25 cellular contexts compared by ENCODE assay signal in the genomic region with DNA sequence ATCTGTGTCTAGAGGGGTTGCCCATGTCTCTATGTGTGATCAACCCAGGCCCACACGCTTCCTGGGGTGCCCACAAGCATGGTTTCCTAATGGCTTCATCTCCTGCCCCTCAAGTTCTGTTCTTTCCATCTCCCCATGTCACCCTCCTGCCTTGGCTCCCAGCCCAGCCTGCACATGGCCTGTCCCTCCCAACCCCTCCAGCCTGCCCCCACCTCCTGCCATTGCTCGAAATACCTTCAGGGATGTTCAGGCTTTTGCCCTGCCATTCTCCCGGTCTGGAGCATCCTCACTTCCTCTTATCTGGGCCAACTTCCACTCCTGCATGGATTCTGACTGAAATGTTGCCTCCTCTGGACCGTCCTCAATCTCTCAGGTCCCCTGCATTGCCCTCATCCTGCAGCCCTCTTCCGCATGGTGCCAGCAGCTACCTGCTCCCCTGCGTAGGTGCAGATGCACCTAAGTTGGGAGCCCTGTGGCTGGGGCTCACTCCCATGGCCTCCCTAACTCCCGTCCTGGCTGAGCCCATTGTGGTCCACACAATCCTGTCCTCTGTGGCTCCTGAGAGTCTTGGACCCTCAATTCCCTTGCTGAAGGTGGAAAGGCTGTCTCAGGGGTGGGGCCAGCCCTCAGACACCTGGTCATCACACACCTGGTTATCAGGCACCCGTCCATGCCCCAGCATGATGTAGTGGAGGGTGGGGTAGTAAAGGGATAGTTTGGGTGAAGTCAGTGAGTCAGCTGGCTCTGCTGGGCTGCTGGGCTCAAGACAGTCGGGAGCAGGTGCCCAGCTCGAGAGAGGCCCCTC.
"Had no signal": no experiment of that assay in that cellular context is flagged by ENCODE, and none has a peak within 500 bp of the region (broad histone marks: within the 10 kb centered on the region; RNA-seq: fewer than 3 reads in every experiment).

No MANE protein-coding gene starts in this region.

- H3K27ac ChIP-seq: KMS-11, SJSA1 had no signal

- H3K9me3 ChIP-seq: SJSA1 had no signal

- DNase-seq: activated CD4-positive, alpha-beta T cell treated with anti-CD3 and anti-CD28 coated beads for 48 hours; activated CD4-positive, alpha-beta T cell treated with anti-CD3 and anti-CD28 coated beads, Interleukin-2, amount 50 U/mL, for 4 hours; activated CD4-positive, CD25-positive, alpha-beta regulatory T cell treated with anti-CD3 and anti-CD28 coated beads, Interleukin-2, amount 50 U/mL, for 72 hours; activated CD8-positive, alpha-beta memory T cell treated with anti-CD3 and anti-CD28 coated beads, Interleukin-2, amount 50 U/mL, for 48 hours; activated CD8-positive, alpha-beta T cell treated with anti-CD3 and anti-CD28 coated beads, Interleukin-2, amount 10 ng/mL, durations not matched to agents 7 days and 5 days; activated T-cell treated with anti-CD3 and anti-CD28 coated beads, Interleukin-2, amount 50 U/mL, for 1 hour; NCI-H1092; NCI-H1417; NCI-H1930; NCI-H2107; NCI-H2171 treated with DMSO at 0.1 percent for 48 hours; NCI-H345; NCI-H510A; NCI-H69; NK-92 treated with Interleukin-12 subunit alpha and Interleukin-12 subunit beta, amount 100 ng/mL, for 24 hours; OCI-M1; RPMI8226; SHP77; T-helper 17 cell; T-helper 9 cell had no signal

- H3K4me2 ChIP-seq: KMS-11 had no signal

- H3K9ac ChIP-seq: KMS-11 had no signal

- ATAC-seq: activated CD8-positive, alpha-beta T cell treated with anti-CD3 and anti-CD28 coated beads, Interleukin-2, amount 10 ng/mL, durations not matched to agents 7 days and 5 days; Panc1; T-helper 17 cell; WTC11 had no signal

- FAIRE-seq: astrocyte had no signal

- H3K4me1 ChIP-seq: SJSA1 had no signal

- H3K27me3 ChIP-seq: SJSA1 had no signal

- H3K4me3 ChIP-seq: SJSA1 had no signal

- H3K36me3 ChIP-seq: SJSA1 had no signal
